Comparison of ENCODE assay signal across 8 cellular contexts in the genomic region with DNA sequence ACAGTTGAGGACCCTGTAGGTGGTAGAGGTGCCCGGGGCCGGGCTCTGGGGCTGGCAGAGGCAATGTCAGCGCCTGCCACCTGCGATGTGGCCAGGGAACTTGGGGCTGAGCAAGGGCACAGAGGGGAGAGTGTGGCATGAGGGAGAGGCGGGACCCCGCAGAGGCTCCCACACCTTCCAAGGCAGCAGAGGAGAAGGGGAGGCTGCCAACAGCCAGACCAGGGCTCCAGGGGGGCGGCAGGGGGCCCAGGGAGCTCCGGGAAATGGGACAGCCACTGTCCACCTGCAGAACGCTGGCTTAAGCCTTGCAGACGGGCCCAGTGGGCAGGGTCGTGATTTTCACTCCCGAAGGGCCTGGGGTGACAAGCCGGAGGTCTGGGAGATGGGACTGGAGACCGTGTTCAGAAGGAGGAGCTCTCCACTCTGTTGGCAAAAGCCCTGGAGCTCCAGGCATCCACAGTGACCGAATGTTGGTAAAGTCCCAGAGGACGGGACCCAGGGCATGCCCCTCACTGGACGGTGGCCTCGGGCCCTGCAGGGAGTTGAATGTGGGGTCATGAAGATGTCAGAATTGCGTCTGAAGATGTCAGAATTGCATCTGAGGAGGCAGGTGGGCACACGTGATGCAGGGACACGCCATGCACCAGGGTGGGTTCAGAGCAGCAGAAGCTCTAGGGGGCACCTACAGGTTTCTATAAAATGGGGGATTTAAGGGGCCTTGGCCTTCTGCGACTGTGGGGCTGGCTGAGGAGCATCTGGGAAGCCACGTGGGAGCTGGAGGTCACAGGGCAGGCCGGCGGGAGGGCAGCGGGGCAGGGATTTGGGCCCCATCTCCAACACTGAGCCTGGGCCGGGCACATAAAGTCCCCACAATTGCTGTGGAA. TPM values are rescaled to one million over a fixed set of nuclear protein-coding genes. Genes with fewer than 3 reads are reported as not detected.
DNase-seq lines count a peak whose midpoint lies in the region; ATAC-seq, FAIRE-seq and TF ChIP-seq lines count a peak whose summit lies in the region.

No MANE protein-coding gene starts in this region.

- peaks cover 23% of the 10 kb centered on the region for H3K27me3 ChIP-seq in left ventricle myocardium inferior (ENCODE audit: low read depth)
- H3K27me3 ChIP-seq in mesenchymal stem cell (ENCODE audit: control insufficient read depth in 1 of 2, insufficient read depth in 1 of 2, low read length in 2 of 2), result peaks cover 0 to 6% of the 10 kb centered on the region in 2 experiments
- no peaks in the 10 kb centered on the region for H3K27me3 ChIP-seq in upper lobe of right lung
- H3K27me3 ChIP-seq in endodermal cell (ENCODE audit: control insufficient read depth, insufficient read depth, low read length, poor library complexity, severe bottlenecking), result no peaks in the 10 kb centered on the region

- 89% methylated on average over 27 of the region's 27 CpGs for WGBS in mesenchymal stem cell
- WGBS in endodermal cell (ENCODE audit: insufficient coverage in 1 of 2, insufficient read length in 1 of 2), 2 experiments, result 89 to 92% methylated on average over 18 to 27 of the region's 27 CpGs

- no peak overlapping the region for H2BK12ac ChIP-seq in mesenchymal stem cell (ENCODE audit: low read length in 2 of 2)

- peak overlapping the region; percentile 90 for H3K27ac ChIP-seq in left ventricle myocardium inferior (replicated peaks)
- peak overlapping the region; percentile 91 for H3K27ac ChIP-seq in angular gyrus (ENCODE audit: low read depth, low read length)
- H3K27ac ChIP-seq in mesenchymal stem cell (ENCODE audit: low read length, poor library complexity, severe bottlenecking), result no peak overlapping the region
- peak overlapping the region; percentile 96 for H3K27ac ChIP-seq in upper lobe of right lung
- no peak overlapping the region for H3K27ac ChIP-seq in endodermal cell (ENCODE audit: low read depth, low read length)

- no peak overlapping the region for H3K27ac Mint-ChIP-seq in endodermal cell

- no peak overlapping the region for H3K18ac ChIP-seq in mesenchymal stem cell (ENCODE audit: low read depth in 1 of 2, low read length in 2 of 2)

- no peak for ATAC-seq in Right ventricle myocardium inferior
- ATAC-seq in upper lobe of right lung, result no peak

- H3K4me1 Mint-ChIP-seq in endodermal cell, result peaks cover 5% of the 10 kb centered on the region

- H3K4me1 ChIP-seq in left ventricle myocardium inferior (peaks cover 46% of the 10 kb centered on the region), mesenchymal stem cell (ENCODE audit: control insufficient read depth, insufficient read depth, low read depth, low read length) (peaks cover 39% of the 10 kb centered on the region), upper lobe of right lung (peaks cover 41% of the 10 kb centered on the region), endodermal cell (ENCODE audit: control insufficient read depth, insufficient read depth, low read length) (no peaks in the 10 kb centered on the region)

- H3K14ac ChIP-seq in mesenchymal stem cell (ENCODE audit: low read length in 2 of 2), result no peak overlapping the region

- H3K79me1 ChIP-seq in mesenchymal stem cell (replicated peaks; ENCODE audit: low read length, poor library complexity, severe bottlenecking), result no peaks in the 10 kb centered on the region

- no peaks in the 10 kb centered on the region for H3K36me3 Mint-ChIP-seq in endodermal cell (ENCODE audit: low read depth)

- DNase-seq in left ventricle myocardium inferior (no peak), Right ventricle myocardium inferior (ENCODE audit: missing footprints) (no peak), mesenchymal stem cell (no peak), upper lobe of right lung (peak; percentile 61), RCC 7860 (ENCODE audit: low spot score) (no peak), endodermal cell (no peak), SW 1271 (lab: John Stamatoyannopoulos, UW) (no peak)

- H2BK15ac ChIP-seq in mesenchymal stem cell (ENCODE audit: low read depth, poor library complexity, severe bottlenecking), result no peak overlapping the region

- no peak overlapping the region for H3K4ac ChIP-seq in mesenchymal stem cell (ENCODE audit: low read depth in 1 of 2, low read length in 2 of 2)

- H3K9me3 Mint-ChIP-seq in endodermal cell, result no peaks in the 10 kb centered on the region

- FAIRE-seq in RCC 7860 (lab: Jason Lieb, UNC), result no peak

- intact Hi-C loops in left ventricle myocardium inferior (cut with micrococcal nuclease) (no loop called here), Right ventricle myocardium inferior (cut with DNase I) (no loop called here), upper lobe of right lung (cut with DNase I) (no loop called here)

- no peak overlapping the region for H3K4me2 ChIP-seq in mesenchymal stem cell (ENCODE audit: low read length, poor library complexity, severe bottlenecking)

- no peaks in the 10 kb centered on the region for H3K9me3 ChIP-seq in left ventricle myocardium inferior (replicated peaks)
- H3K9me3 ChIP-seq in mesenchymal stem cell (ENCODE audit: control insufficient read depth, low read length), result no peaks in the 10 kb centered on the region
- no peaks in the 10 kb centered on the region for H3K9me3 ChIP-seq in upper lobe of right lung
- no peaks in the 10 kb centered on the region for H3K9me3 ChIP-seq in endodermal cell (ENCODE audit: control insufficient read depth, low read length)

- peak overlapping the region; percentile 18 for H4K91ac ChIP-seq in mesenchymal stem cell (ENCODE audit: low read length)

- H2AK5ac ChIP-seq in mesenchymal stem cell (ENCODE audit: low read length, severe bottlenecking), result peak overlapping the region; percentile 55

- no peak for TF ChIP-seq CTCF in left ventricle myocardium inferior (IDR thresholded peaks at IDR 0.05; ENCODE audit: borderline replicate concordance)
- no peak for TF ChIP-seq CTCF in upper lobe of right lung (IDR thresholded peaks at IDR 0.05)
- TF ChIP-seq CTCF in endodermal cell (conservative IDR thresholded peaks at IDR 0.05), result no peak

- H3K4me3 ChIP-seq in left ventricle myocardium inferior (peak overlapping the region; percentile 65), mesenchymal stem cell (ENCODE audit: insufficient read depth in 1 of 2, low read depth in 1 of 2, low read length in 2 of 2) (peak overlapping the region in 1 of 2 experiments; percentile 71), upper lobe of right lung (peak overlapping the region; percentile 51), endodermal cell (ENCODE audit: low read length) (no peak overlapping the region)

- no peak overlapping the region for H4K8ac ChIP-seq in mesenchymal stem cell (ENCODE audit: low read length)

- H2BK5ac ChIP-seq in mesenchymal stem cell (ENCODE audit: low read depth, low read length, poor library complexity, severe bottlenecking), result no peak overlapping the region

- H2BK120ac ChIP-seq in mesenchymal stem cell (ENCODE audit: low read depth, low read length), result no peak overlapping the region

- H3K9ac ChIP-seq in mesenchymal stem cell (ENCODE audit: low read length) (peak overlapping the region; percentile 92), endodermal cell (ENCODE audit: extremely low read depth, low read length, poor library complexity, severe bottlenecking) (no peak overlapping the region)

- no peak overlapping the region for H2AFZ ChIP-seq in mesenchymal stem cell (ENCODE audit: low read depth, low read length)

- H3K36me3 ChIP-seq in left ventricle myocardium inferior (no peaks in the 10 kb centered on the region), mesenchymal stem cell (ENCODE audit: control insufficient read depth in 1 of 2, insufficient read depth in 2 of 2, low read depth in 1 of 2, low read length in 2 of 2) (no peaks in the 10 kb centered on the region), upper lobe of right lung (no peaks in the 10 kb centered on the region), endodermal cell (ENCODE audit: control insufficient read depth, insufficient read depth, low read length) (no peaks in the 10 kb centered on the region)

- H3K4me3 Mint-ChIP-seq in endodermal cell, result no peak overlapping the region

- H3K27me3 Mint-ChIP-seq in endodermal cell (ENCODE audit: insufficient read depth), result peaks cover 23% of the 10 kb centered on the region

- H3K23ac ChIP-seq in mesenchymal stem cell (ENCODE audit: low read length in 2 of 2), result no peak overlapping the region

RNA-seq across cellular contexts. Expression of a gene that starts 18.6 kb away (rescaled TPM):
- total RNA-seq in left ventricle myocardium inferior (0.47 TPM), Right ventricle myocardium inferior (0.73 TPM), upper lobe of right lung (7.2 TPM), endodermal cell (under 1 TPM; 0.55 to 0.80 TPM)
- polyA plus RNA-seq in mesenchymal stem cell (2013, experiment 1 of 2), result 0.03 TPM
- polyA plus RNA-seq in mesenchymal stem cell (2013, experiment 2 of 2), result 0.12 TPM
- polyA plus RNA-seq in endodermal cell (2013, experiment 1 of 2), result 0.75 TPM
- polyA plus RNA-seq in endodermal cell (2013, experiment 2 of 2), result 0.58 TPM

RNA-seq across cellular contexts. Expression of a gene that starts 25.3 kb away (rescaled TPM):
- 61.8 TPM for total RNA-seq in left ventricle myocardium inferior
- total RNA-seq in Right ventricle myocardium inferior, result 62.6 TPM
- 100 TPM for polyA plus RNA-seq in mesenchymal stem cell (2013, experiment 1 of 2)
- polyA plus RNA-seq in mesenchymal stem cell (2013, experiment 2 of 2), result 98.8 TPM
- 150 TPM for total RNA-seq in upper lobe of right lung
- total RNA-seq in endodermal cell, result 100 to 1,000 TPM; 104 to 143 TPM
- polyA plus RNA-seq in endodermal cell (2013, experiment 1 of 2), result 101 TPM
- polyA plus RNA-seq in endodermal cell (2013, experiment 2 of 2), result 74.7 TPM

RNA-seq across cellular contexts. Expression of a gene that starts 34.8 kb away (rescaled TPM):
- total RNA-seq in left ventricle myocardium inferior (3.9 TPM), Right ventricle myocardium inferior (4.9 TPM), upper lobe of right lung (26.4 TPM), endodermal cell (not detected)
- 3.1 TPM for polyA plus RNA-seq in mesenchymal stem cell (2013, experiment 1 of 2)
- polyA plus RNA-seq in mesenchymal stem cell (2013, experiment 2 of 2), result 3.2 TPM
- 0.50 TPM for polyA plus RNA-seq in endodermal cell (2013, experiment 1 of 2)
- polyA plus RNA-seq in endodermal cell (2013, experiment 2 of 2), result 0.12 TPM

Comparison
In these comparisons a context has a peak if more than half of its experiments do, and no peak if none do; other contexts are left out.
1. H3K27ac ChIP-seq: peak in left ventricle myocardium inferior (single experiment), angular gyrus (single experiment) and upper lobe of right lung (single experiment); none in mesenchymal stem cell (single experiment) and endodermal cell (single experiment).